In genomic region chr11:17276236-17277023, GRCh38 we compare ENCODE assay signal across 1 cellular context.
TF ChIP-seq lines count a peak whose summit lies in the region.

NUCB2 (plus strand) TSS chr11:17276739; CDS start chr11:17295324, 18,585 bp downstream.

TF ChIP-seq in HEK293, 187 proteins besides CTCF, POLR2A, EP300 and RAD21 (continued from another document and continues in another):
- TF ChIP-seq REST (tag by site-specific recombination; IDR thresholded peaks at IDR 0.05) = peak; percentile 22; the same call in 1 of the 2 replicates
- TF ChIP-seq GLI4 (tag by site-specific recombination; IDR thresholded peaks at IDR 0.05) = 0 out of 2 replicates have a peak, but pooled peaks have one; percentile 36
- peak; percentile 81 for TF ChIP-seq ZBTB11 (tag by site-specific recombination; conservative IDR thresholded peaks at IDR 0.05; ENCODE audit: low read depth)
- TF ChIP-seq MZF1 (tag by site-specific recombination; IDR thresholded peaks at IDR 0.05; ENCODE audit: borderline replicate concordance) = 0 out of 2 replicates have a peak, but pooled peaks have one; percentile 31
- TF ChIP-seq PRDM10 (tag by site-specific recombination; IDR thresholded peaks at IDR 0.05) = peak; percentile 91
- peak; percentile 83 for TF ChIP-seq SP3 (tag by site-specific recombination; IDR thresholded peaks at IDR 0.05)
- peak; percentile 59 for TF ChIP-seq KLF16 (tag by site-specific recombination; IDR thresholded peaks at IDR 0.05)
- TF ChIP-seq BCL11A (tag by site-specific recombination; IDR thresholded peaks at IDR 0.05; ENCODE audit: low read depth) = peak; percentile 44; the same call in 1 of the 2 replicates
- TF ChIP-seq ZNF596 (tag by site-specific recombination; IDR thresholded peaks at IDR 0.05) = no peak
- TF ChIP-seq ZNF184 (tag by site-specific recombination; IDR thresholded peaks at IDR 0.05) = no peak
- 0 out of 2 replicates have a peak, but pooled peaks have one; percentile 43 for TF ChIP-seq HIC1 (tag by site-specific recombination; IDR thresholded peaks at IDR 0.05)
- peak; percentile 56; the same call in 1 of the 2 replicates for TF ChIP-seq ZFP37 (tag by site-specific recombination; IDR thresholded peaks at IDR 0.05)
- TF ChIP-seq ZIC2 (tag by site-specific recombination; IDR thresholded peaks at IDR 0.05) = peak; percentile 75; the same call in 1 of the 2 replicates
- peak; percentile 31; the same call in 1 of the 2 replicates for TF ChIP-seq GLIS1 (tag by site-specific recombination; IDR thresholded peaks at IDR 0.05)
- no peak for TF ChIP-seq ZNF837 (tag by site-specific recombination; IDR thresholded peaks at IDR 0.05)
- TF ChIP-seq ZNF707 (tag by site-specific recombination; IDR thresholded peaks at IDR 0.05) = no peak
- peak; percentile 95 for TF ChIP-seq ZBTB17 (tag by site-specific recombination; IDR thresholded peaks at IDR 0.05)
- peak; percentile 34; the same call in 1 of the 2 replicates for TF ChIP-seq SCRT2 (tag by site-specific recombination; IDR thresholded peaks at IDR 0.05)
- TF ChIP-seq ZNF324 (tag by site-specific recombination; IDR thresholded peaks at IDR 0.05) = peak; percentile 74
- peak; percentile 7; the same call in 1 of the 2 replicates for TF ChIP-seq ZNF843 (tag by site-specific recombination; IDR thresholded peaks at IDR 0.05)
- TF ChIP-seq ZFP69B (tag by site-specific recombination; IDR thresholded peaks at IDR 0.05) = no peak; the same call in none of the 2 replicates
- TF ChIP-seq ZXDB (tag by site-specific recombination; IDR thresholded peaks at IDR 0.05) = peak; percentile 61
- TF ChIP-seq KLF9 (tag by site-specific recombination; IDR thresholded peaks at IDR 0.05; ENCODE audit: low read depth) = peak; percentile 87
- TF ChIP-seq ZNF610 (tag by site-specific recombination; IDR thresholded peaks at IDR 0.05; ENCODE audit: borderline replicate concordance) = 0 out of 2 replicates have a peak, but pooled peaks have one; percentile 64
- TF ChIP-seq, protein P1, sequence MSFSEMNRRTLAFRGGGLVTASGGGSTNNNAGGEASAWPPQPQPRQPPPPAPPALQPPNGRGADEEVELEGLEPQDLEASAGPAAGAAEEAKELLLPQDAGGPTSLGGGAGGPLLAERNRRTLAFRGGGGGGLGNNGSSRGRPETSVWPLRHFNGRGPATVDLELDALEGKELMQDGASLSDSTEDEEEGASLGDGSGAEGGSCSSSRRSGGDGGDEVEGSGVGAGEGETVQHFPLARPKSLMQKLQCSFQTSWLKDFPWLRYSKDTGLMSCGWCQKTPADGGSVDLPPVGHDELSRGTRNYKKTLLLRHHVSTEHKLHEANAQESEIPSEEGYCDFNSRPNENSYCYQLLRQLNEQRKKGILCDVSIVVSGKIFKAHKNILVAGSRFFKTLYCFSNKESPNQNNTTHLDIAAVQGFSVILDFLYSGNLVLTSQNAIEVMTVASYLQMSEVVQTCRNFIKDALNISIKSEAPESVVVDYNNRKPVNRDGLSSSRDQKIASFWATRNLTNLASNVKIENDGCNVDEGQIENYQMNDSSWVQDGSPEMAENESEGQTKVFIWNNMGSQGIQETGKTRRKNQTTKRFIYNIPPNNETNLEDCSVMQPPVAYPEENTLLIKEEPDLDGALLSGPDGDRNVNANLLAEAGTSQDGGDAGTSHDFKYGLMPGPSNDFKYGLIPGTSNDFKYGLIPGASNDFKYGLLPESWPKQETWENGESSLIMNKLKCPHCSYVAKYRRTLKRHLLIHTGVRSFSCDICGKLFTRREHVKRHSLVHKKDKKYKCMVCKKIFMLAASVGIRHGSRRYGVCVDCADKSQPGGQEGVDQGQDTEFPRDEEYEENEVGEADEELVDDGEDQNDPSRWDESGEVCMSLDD (tag by site-specific recombination; IDR thresholded peaks at IDR 0.05) = peak; percentile 44
- no peak for TF ChIP-seq ZSCAN23 (tag by site-specific recombination; IDR thresholded peaks at IDR 0.05)
- peak; percentile 50; the same call in 1 of the 2 replicates for TF ChIP-seq OVOL3 (tag by site-specific recombination; IDR thresholded peaks at IDR 0.05)
- TF ChIP-seq ZBTB20 (tag by site-specific recombination; IDR thresholded peaks at IDR 0.05) = peak; percentile 56; the same call in 1 of the 2 replicates
- peak; percentile 75; the same call in 1 of the 2 replicates for TF ChIP-seq KLF7 (tag by site-specific recombination; IDR thresholded peaks at IDR 0.05; ENCODE audit: borderline replicate concordance)
- TF ChIP-seq, protein P2, sequence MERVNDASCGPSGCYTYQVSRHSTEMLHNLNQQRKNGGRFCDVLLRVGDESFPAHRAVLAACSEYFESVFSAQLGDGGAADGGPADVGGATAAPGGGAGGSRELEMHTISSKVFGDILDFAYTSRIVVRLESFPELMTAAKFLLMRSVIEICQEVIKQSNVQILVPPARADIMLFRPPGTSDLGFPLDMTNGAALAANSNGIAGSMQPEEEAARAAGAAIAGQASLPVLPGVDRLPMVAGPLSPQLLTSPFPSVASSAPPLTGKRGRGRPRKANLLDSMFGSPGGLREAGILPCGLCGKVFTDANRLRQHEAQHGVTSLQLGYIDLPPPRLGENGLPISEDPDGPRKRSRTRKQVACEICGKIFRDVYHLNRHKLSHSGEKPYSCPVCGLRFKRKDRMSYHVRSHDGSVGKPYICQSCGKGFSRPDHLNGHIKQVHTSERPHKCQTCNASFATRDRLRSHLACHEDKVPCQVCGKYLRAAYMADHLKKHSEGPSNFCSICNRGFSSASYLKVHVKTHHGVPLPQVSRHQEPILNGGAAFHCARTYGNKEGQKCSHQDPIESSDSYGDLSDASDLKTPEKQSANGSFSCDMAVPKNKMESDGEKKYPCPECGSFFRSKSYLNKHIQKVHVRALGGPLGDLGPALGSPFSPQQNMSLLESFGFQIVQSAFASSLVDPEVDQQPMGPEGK (tag by site-specific recombination; IDR thresholded peaks at IDR 0.05) = peak; percentile 94
- TF ChIP-seq ZNF335 (tag by site-specific recombination; conservative IDR thresholded peaks at IDR 0.05) = peak; percentile 59
- TF ChIP-seq PRDM4 (tag by site-specific recombination; IDR thresholded peaks at IDR 0.05) = peak; percentile 49; the same call in 1 of the 2 replicates
- TF ChIP-seq ZNF654 (tag by site-specific recombination; IDR thresholded peaks at IDR 0.05; ENCODE audit: low read depth) = no peak
- TF ChIP-seq ZFHX2 (tag by site-specific recombination; conservative IDR thresholded peaks at IDR 0.05) = peak; percentile 97
- 0 out of 2 replicates have a peak, but pooled peaks have one; percentile 11 for TF ChIP-seq ZNF394 (tag by site-specific recombination; IDR thresholded peaks at IDR 0.05; ENCODE audit: borderline replicate concordance)
- TF ChIP-seq ZNF529 (tag by site-specific recombination; IDR thresholded peaks at IDR 0.05; ENCODE audit: insufficient replicate concordance) = no peak
- peak; percentile 89 for TF ChIP-seq ZBTB8A (tag by site-specific recombination; IDR thresholded peaks at IDR 0.05)
- peak; percentile 57; the same call in 1 of the 2 replicates for TF ChIP-seq BCL11B (tag by site-specific recombination; IDR thresholded peaks at IDR 0.05; ENCODE audit: low read depth)
- TF ChIP-seq ZNF623 (tag by site-specific recombination; IDR thresholded peaks at IDR 0.05) = no peak
- TF ChIP-seq GLIS2 (tag by site-specific recombination; IDR thresholded peaks at IDR 0.05) = peak; percentile 66
